In genomic region chr9:35277649-35278359, GRCh38 we compare ENCODE assay signal across 11 cellular contexts.
DNase-seq lines count a peak whose midpoint lies in the region; ATAC-seq and TF ChIP-seq lines count a peak whose summit lies in the region.
"Had no signal": no experiment of that assay in that cellular context is flagged by ENCODE, and none has a peak within 500 bp of the region (broad histone marks: within the 10 kb centered on the region; RNA-seq: fewer than 3 reads in every experiment).

No MANE protein-coding gene starts in this region.

- H3K27ac ChIP-seq in MM.1S (ENCODE audit: low read length), result no peak overlapping the region

- DNase-seq in AG10803 (ENCODE audit: low read depth) (peak; percentile 70), fibroblast of the aortic adventitia (ENCODE audit: low read depth) (peak; percentile 93), osteocyte (ENCODE audit: extremely low spot score, unreplicated experiment) (no peak), MM.1S (no peak), T-helper 9 cell (no peak), GM13977 (ENCODE audit: low spot score) (no peak)
- DNase-seq in activated CD4-positive, alpha-beta T cell treated with anti-CD3 and anti-CD28 coated beads for 48 hours, result no peak
- DNase-seq: amniotic stem cell; CD8-positive, alpha-beta memory T cell; NCI-H1105 treated with DMSO at 0.1 percent for 48 hours had no signal

- in situ Hi-C loops in GM13977 (cut with MboI; ENCODE audit: low pct_unique_long_range_greater_than_20kb, low sequenced_read_pairs, unreplicated experiment), result no loop called here

- H3F3A ChIP-seq in MM.1S (ENCODE audit: insufficient read depth, low read length), result no peaks in the 10 kb centered on the region

- H3K4me3 Mint-ChIP-seq in activated T-helper 17 cell treated with anti-CD3 and anti-CD28 coated beads, Interleukin-2, amount 50 U/mL, for 72 hours, result peak overlapping the region; percentile 26
- no peak overlapping the region for H3K4me3 Mint-ChIP-seq in osteocyte (ENCODE audit: unreplicated experiment)

- H3K27me3 ChIP-seq in MM.1S (replicated peaks; ENCODE audit: insufficient read depth, low read length), result no peaks in the 10 kb centered on the region

- H3K9me3 ChIP-seq in MM.1S (replicated peaks; ENCODE audit: insufficient read depth, low read length), result no peaks in the 10 kb centered on the region

- peaks cover 11% of the 10 kb centered on the region for H3K27me3 Mint-ChIP-seq in activated T-helper 17 cell treated with anti-CD3 and anti-CD28 coated beads, Interleukin-2, amount 50 U/mL, for 72 hours
- H3K27me3 Mint-ChIP-seq in osteocyte (ENCODE audit: unreplicated experiment), result no peaks in the 10 kb centered on the region

- ATAC-seq in activated T-helper 17 cell treated with anti-CD3 and anti-CD28 coated beads, Interleukin-2, amount 50 U/mL, for 72 hours (replicated peaks), result peak; percentile 52

- no peaks in the 10 kb centered on the region for H4K20me1 ChIP-seq in MM.1S (ENCODE audit: insufficient read depth, low read length)

- H2AFZ ChIP-seq in MM.1S (ENCODE audit: low read length), result no peak overlapping the region

- H3K4me2 ChIP-seq in MM.1S (ENCODE audit: low read depth, low read length), result no peak overlapping the region

- H3K36me3 Mint-ChIP-seq in activated T-helper 17 cell treated with anti-CD3 and anti-CD28 coated beads, Interleukin-2, amount 50 U/mL, for 72 hours (ENCODE audit: low read depth), result no peaks in the 10 kb centered on the region
- H3K36me3 Mint-ChIP-seq in osteocyte (ENCODE audit: unreplicated experiment), result peaks cover 2% of the 10 kb centered on the region
- H3K36me3 Mint-ChIP-seq: CD8-positive, alpha-beta memory T cell had no signal

- H3K36me3 ChIP-seq in MM.1S (replicated peaks; ENCODE audit: insufficient read depth, low read length), result no peaks in the 10 kb centered on the region

- no peak for TF ChIP-seq CTCF in AG10803 (conservative IDR thresholded peaks at IDR 0.05; ENCODE audit: low read length)
- TF ChIP-seq CTCF in fibroblast of the aortic adventitia (IDR thresholded peaks at IDR 0.05; ENCODE audit: insufficient read depth, low read length), result no peak
- no peak for TF ChIP-seq CTCF in osteocyte (IDR thresholded peaks at IDR 0.05)
- no peak for TF ChIP-seq CTCF in MM.1S (IDR thresholded peaks at IDR 0.05; ENCODE audit: low read length)
- no peak for TF ChIP-seq CTCF in GM13977 (IDR thresholded peaks at IDR 0.05; ENCODE audit: extremely low read depth, insufficient read depth, missing control alignments)

- no peaks in the 10 kb centered on the region for H3K9me2 ChIP-seq in MM.1S (replicated peaks; ENCODE audit: insufficient read depth, low read length)

- H3K9me3 Mint-ChIP-seq in activated T-helper 17 cell treated with anti-CD3 and anti-CD28 coated beads, Interleukin-2, amount 50 U/mL, for 72 hours, result no peaks in the 10 kb centered on the region
- H3K9me3 Mint-ChIP-seq in osteocyte (ENCODE audit: unreplicated experiment), result no peaks in the 10 kb centered on the region
- H3K9me3 Mint-ChIP-seq: CD8-positive, alpha-beta memory T cell had no signal

- H3K4me1 Mint-ChIP-seq in activated T-helper 17 cell treated with anti-CD3 and anti-CD28 coated beads, Interleukin-2, amount 50 U/mL, for 72 hours, result peaks cover 14% of the 10 kb centered on the region
- H3K4me1 Mint-ChIP-seq in osteocyte (ENCODE audit: unreplicated experiment), result peaks cover 27% of the 10 kb centered on the region

- H3K4me1 ChIP-seq in MM.1S (ENCODE audit: low read length), result no peaks in the 10 kb centered on the region

- H3K27ac Mint-ChIP-seq in activated T-helper 17 cell treated with anti-CD3 and anti-CD28 coated beads, Interleukin-2, amount 50 U/mL, for 72 hours, result peak overlapping the region; percentile 82
- H3K27ac Mint-ChIP-seq in osteocyte (ENCODE audit: unreplicated experiment), result peak overlapping the region; percentile 55
- H3K27ac Mint-ChIP-seq: CD8-positive, alpha-beta memory T cell had no signal

- no peak overlapping the region for H3K4me3 ChIP-seq in AG10803 (ENCODE audit: low read length)
- peak overlapping the region; percentile 18 for H3K4me3 ChIP-seq in fibroblast of the aortic adventitia (ENCODE audit: low read depth, low read length)
- no peak overlapping the region for H3K4me3 ChIP-seq in MM.1S (ENCODE audit: low read length)

- H3K9ac ChIP-seq in MM.1S (ENCODE audit: low read length), result no peak overlapping the region

- H3K79me2 ChIP-seq in MM.1S (ENCODE audit: low read length), result no peaks in the 10 kb centered on the region

Comparison
In these comparisons a context has a peak if more than half of its experiments do, and no peak if none do; other contexts are left out.
1. DNase-seq: peak in AG10803 (single experiment) and fibroblast of the aortic adventitia (single experiment); none in osteocyte (single experiment), MM.1S (single experiment), T-helper 9 cell (single experiment), GM13977 (single experiment) and activated CD4-positive, alpha-beta T cell treated with anti-CD3 and anti-CD28 coated beads for 48 hours (single experiment).